13 cellular contexts compared by ENCODE assay signal in genomic region chr6:67933278-67933677, GRCh38.
DNase-seq lines count a peak whose midpoint lies in the region; ATAC-seq and TF ChIP-seq lines count a peak whose summit lies in the region.
"Had no signal": no experiment of that assay in that cellular context is flagged by ENCODE, and none has a peak within 500 bp of the region (broad histone marks: within the 10 kb centered on the region; RNA-seq: fewer than 3 reads in every experiment).

No MANE protein-coding gene starts in this region.

- no peaks in the 10 kb centered on the region for H3K27me3 ChIP-seq in smooth muscle cell (ENCODE audit: low read depth)

- no peaks in the 10 kb centered on the region for H3K36me3 ChIP-seq in smooth muscle cell (ENCODE audit: low read depth)

- no peaks in the 10 kb centered on the region for H3F3A ChIP-seq in smooth muscle cell (ENCODE audit: low read depth)

- H2AFZ ChIP-seq in smooth muscle cell (ENCODE audit: low read depth) = no peak overlapping the region

- H3K4me1 ChIP-seq in smooth muscle cell (ENCODE audit: low read depth) = no peaks in the 10 kb centered on the region

- H3K9me3 ChIP-seq in smooth muscle cell (replicated peaks; ENCODE audit: low read depth) = no peaks in the 10 kb centered on the region

- DNase-seq in RPMI8226 (peak; percentile 9), iPS DF 4.7 (ENCODE audit: extremely low read depth, low spot score) (peak; percentile 19), SW480 (ENCODE audit: low spot score) (no peak), NCI-H1105 (lab: John Stamatoyannopoulos, UW) (no peak), smooth muscle cell (lab: John Stamatoyannopoulos, UW; ENCODE audit: unreplicated experiment) (no peak)
- DNase-seq: activated CD8-positive, alpha-beta memory T cell treated with anti-CD3 and anti-CD28 coated beads, Interleukin-2, amount 50 U/mL, for 4 hours; CD8-positive, alpha-beta memory T cell; NCI-H1092; SHP77 treated with DMSO at 0.1 percent for 48 hours had no signal

- 42% methylated on average over 1 of the region's 1 CpG for WGBS in smooth muscle cell (ENCODE audit: low lambda C conversion rate)

- H3K79me2 ChIP-seq in smooth muscle cell (ENCODE audit: low read depth) = no peaks in the 10 kb centered on the region

- peak; percentile 46 for TF ChIP-seq CTCF in GM12873 (IDR thresholded peaks at IDR 0.05; ENCODE audit: insufficient read depth, low read depth, low read length, missing control alignments)
- no peak for TF ChIP-seq CTCF in smooth muscle cell (IDR thresholded peaks at IDR 0.05; ENCODE audit: borderline replicate concordance, insufficient read depth, poor library complexity, severe bottlenecking)

- no peak overlapping the region for H3K27ac ChIP-seq in smooth muscle cell (ENCODE audit: low read depth)

- no peak overlapping the region for H3K4me3 ChIP-seq in smooth muscle cell
- H3K4me3 ChIP-seq: lung had no signal

- no peak overlapping the region for H3K9ac ChIP-seq in smooth muscle cell (ENCODE audit: low read depth)

- ATAC-seq in HG03103 (IDR thresholded peaks at IDR 0.05; ENCODE audit: low read depth, unreplicated experiment) = peak; percentile 60
- ATAC-seq in HG03108 (IDR thresholded peaks at IDR 0.05; ENCODE audit: unreplicated experiment) = no peak

- no peaks in the 10 kb centered on the region for H4K20me1 ChIP-seq in smooth muscle cell (ENCODE audit: low read depth)

- H3K4me2 ChIP-seq in smooth muscle cell = no peak overlapping the region

Comparison
In these comparisons a context has a peak if more than half of its experiments do, and no peak if none do; other contexts are left out.
1. DNase-seq: peak in RPMI8226 (single experiment) and iPS DF 4.7 (single experiment); none in SW480 (single experiment), NCI-H1105 (single experiment) and smooth muscle cell (single experiment).